In the genomic region with DNA sequence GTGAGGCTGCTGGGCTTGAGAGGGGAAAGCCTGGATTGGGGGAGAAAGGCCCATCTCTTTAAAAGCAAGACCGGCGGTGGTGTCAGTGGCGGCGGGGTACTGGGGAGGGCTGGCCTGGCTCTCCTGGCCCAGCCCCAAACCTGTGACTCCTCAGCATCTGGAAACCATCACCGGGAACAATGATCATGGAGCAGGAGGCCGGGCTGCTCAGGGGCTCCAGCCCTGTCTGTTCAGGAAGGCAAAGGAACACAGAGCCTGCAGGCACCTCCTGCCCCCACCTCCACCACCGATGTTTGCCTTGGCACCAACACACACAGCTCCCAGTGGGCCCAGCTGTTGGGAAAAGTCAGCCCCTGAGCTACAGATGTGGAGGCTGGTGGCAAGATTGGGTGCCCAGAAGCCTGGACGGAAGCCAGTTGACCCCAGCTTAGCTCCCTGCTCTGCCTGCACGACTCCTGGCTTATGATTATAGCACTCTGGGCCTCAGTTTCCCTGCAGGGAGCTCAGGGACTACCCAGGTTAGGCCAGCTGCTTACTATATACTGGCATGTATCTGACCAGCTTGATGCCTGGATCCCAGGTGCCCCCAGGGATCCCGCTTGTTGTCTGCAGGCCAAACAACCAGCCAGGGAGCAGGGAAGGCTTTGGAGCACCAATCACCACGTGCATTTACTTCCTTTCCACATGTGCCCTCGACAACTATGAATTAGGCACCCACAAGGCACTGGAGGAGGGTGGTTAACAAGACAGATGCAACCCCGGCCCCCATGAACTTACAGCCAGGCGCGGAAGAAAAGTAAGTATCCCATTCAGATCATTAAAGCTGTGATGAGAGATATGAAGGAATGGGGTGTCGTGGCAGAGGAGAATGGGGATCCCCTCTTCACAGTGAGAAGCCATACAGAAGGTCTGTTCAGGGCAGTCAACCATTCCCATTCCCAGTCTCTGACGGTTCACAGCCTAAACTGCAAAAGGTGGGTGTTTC, we compare ENCODE assay signal across 9 cellular contexts. TPM values are rescaled to one million over a fixed set of nuclear protein-coding genes. Genes with fewer than 3 reads are reported as not detected.
DNase-seq lines count a peak whose midpoint lies in the region; ATAC-seq and TF ChIP-seq lines count a peak whose summit lies in the region.
"Had no signal": no experiment of that assay in that cellular context is flagged by ENCODE, and none has a peak within 500 bp of the region (broad histone marks: within the 10 kb centered on the region; RNA-seq: fewer than 3 reads in every experiment).

No MANE protein-coding gene starts in this region.

- ATAC-seq in mucosa of descending colon = no peak
- ATAC-seq: HCT116 had no signal

- WGBS in urinary bladder = 43% methylated on average over 17 of the region's 17 CpGs

- H3K9me3 ChIP-seq in SJSA1 (replicated peaks) = no peaks in the 10 kb centered on the region
- H3K9me3 ChIP-seq in mucosa of descending colon = no peaks in the 10 kb centered on the region
- no peaks in the 10 kb centered on the region for H3K9me3 ChIP-seq in vagina

- no peak overlapping the region for H3K27ac ChIP-seq in SJSA1
- H3K27ac ChIP-seq in urinary bladder (ENCODE audit: low read depth) = peak overlapping the region; percentile 40
- no peak overlapping the region for H3K27ac ChIP-seq in vagina

- H3K4me1 ChIP-seq in SJSA1 (replicated peaks) = peaks cover 53% of the 10 kb centered on the region
- peaks cover 21% of the 10 kb centered on the region for H3K4me1 ChIP-seq in mucosa of descending colon (ENCODE audit: low read depth)
- no peaks in the 10 kb centered on the region for H3K4me1 ChIP-seq in urinary bladder (ENCODE audit: insufficient read depth)
- H3K4me1 ChIP-seq in vagina = peaks cover 11% of the 10 kb centered on the region

- H3K27me3 ChIP-seq in SJSA1 (replicated peaks) = no peaks in the 10 kb centered on the region
- H3K27me3 ChIP-seq in vagina = no peaks in the 10 kb centered on the region

- TF ChIP-seq CTCF in fibroblast of mammary gland (conservative IDR thresholded peaks at IDR 0.05; ENCODE audit: control insufficient read depth, insufficient read depth, low read depth, low read length) = no peak
- TF ChIP-seq CTCF in mucosa of descending colon (IDR thresholded peaks at IDR 0.05) = no peak
- no peak for TF ChIP-seq CTCF in vagina (IDR thresholded peaks at IDR 0.05)

- H3K36me3 ChIP-seq in SJSA1 = peaks cover 28% of the 10 kb centered on the region
- H3K36me3 ChIP-seq in mucosa of descending colon (ENCODE audit: low read depth) = no peaks in the 10 kb centered on the region
- no peaks in the 10 kb centered on the region for H3K36me3 ChIP-seq in urinary bladder (ENCODE audit: insufficient read depth)
- H3K36me3 ChIP-seq in vagina = peaks cover 0 to 5% of the 10 kb centered on the region in 2 donors

- intact Hi-C loops in mucosa of descending colon (cut with DNase I, micrococcal nuclease) = no loop called here
- intact Hi-C loops in vagina (cut with DNase I) = no loop called here

- H3K4me3 ChIP-seq in SJSA1 = no peak overlapping the region
- no peak overlapping the region for H3K4me3 ChIP-seq in fibroblast of mammary gland (ENCODE audit: control insufficient read depth, low read depth, low read length)
- no peak overlapping the region for H3K4me3 ChIP-seq in mucosa of descending colon
- H3K4me3 ChIP-seq in urinary bladder (ENCODE audit: low read depth, low read length) = no peak overlapping the region
- H3K4me3 ChIP-seq in vagina = peak overlapping the region in 1 of 2 donors; percentile 5

- peak; percentile 54 to 69 for DNase-seq in SJSA1 (ENCODE audit: low read depth in 1 of 2, low spot score in 2 of 2)
- DNase-seq in fibroblast of mammary gland (ENCODE audit: low read depth) = peak; percentile 90
- peak in 2 of 3 donors; percentile 46 to 52 for DNase-seq in mucosa of descending colon
- DNase-seq in amygdala (lab: John Stamatoyannopoulos, UW) = no peak
- no peak for DNase-seq in vagina (ENCODE audit: extremely low spot score in 2 of 2)
- no peak for DNase-seq in T1000 (lab: John Stamatoyannopoulos, UW)
- DNase-seq: NCI-H146 had no signal

- no peak for TF ChIP-seq POLR2A in vagina (IDR thresholded peaks at IDR 0.05)

RNA-seq across cellular contexts. Expression of a gene that starts 37.3 kb away (rescaled TPM):
- 9.2 and 10.4 TPM in 2 replicates for total RNA-seq in SJSA1 (2014; rRNA removed; shearing (Covaris generic))
- total RNA-seq in mucosa of descending colon (100 to 1,000 TPM in 1 of 3 donors, 10 to 100 TPM in 1, 1 to 10 TPM in 1; 5.6 to 125 (median 22.8) TPM), urinary bladder (43.5 TPM), vagina (57.0 TPM)
- polyA plus RNA-seq in urinary bladder = 98.2 TPM

Comparison
In these comparisons a context has a peak if more than half of its experiments do, and no peak if none do; other contexts are left out.
1. DNase-seq: peak in SJSA1 (2 of 2), fibroblast of mammary gland (single experiment) and mucosa of descending colon (2 of 3); none in amygdala (0 of 56), vagina (0 of 2) and T1000 (single experiment).